In genomic region chr7:41245916-41246315, GRCh38 we compare ENCODE assay signal across 21 cellular contexts.
"Had no signal": no experiment of that assay in that cellular context is flagged by ENCODE, and none has a peak within 500 bp of the region (broad histone marks: within the 10 kb centered on the region; RNA-seq: fewer than 3 reads in every experiment).

No MANE protein-coding gene starts in this region.

- H3K4me1 ChIP-seq: left ventricle myocardium inferior, right atrium auricular region, spleen, transverse colon, upper lobe of left lung had no signal

- H2AFZ ChIP-seq: hepatocyte had no signal

- H3K36me3 ChIP-seq: left ventricle myocardium inferior, ovary, right atrium auricular region, spleen, transverse colon, upper lobe of left lung had no signal

- H3K4me3 Mint-ChIP-seq: memory B cell; naive thymus-derived CD4-positive, alpha-beta T cell; natural killer cell treated with Interleukin-12 subunit alpha and Interleukin-12 subunit beta and Interleukin-15 and Interleukin-18, amount 100 ng/mL, for 72 hours; stimulated activated effector memory CD8-positive, alpha-beta T cell treated with anti-CD3 and anti-CD28 coated beads, Interleukin-12 subunit alpha, Interleukin-12 subunit beta, amount 100 ng/mL, for 72 hours; stimulated activated naive CD8-positive, alpha-beta T cell treated with anti-CD3 and anti-CD28 coated beads, Interleukin-15, amount 100 ng/mL, for 72 hours had no signal

- H3K27me3 ChIP-seq: hepatocyte, ovary, right atrium auricular region, spleen, transverse colon, upper lobe of left lung had no signal

- H3K4me3 ChIP-seq: hepatocyte, left ventricle myocardium inferior, lung, mucosa of descending colon, ovary, right atrium auricular region, skin epidermis, spleen, transverse colon, upper lobe of left lung had no signal

- H3K9me3 ChIP-seq: left ventricle myocardium inferior, mucosa of descending colon, ovary, right atrium auricular region, transverse colon, upper lobe of left lung had no signal

- H3K27ac Mint-ChIP-seq: memory B cell; naive thymus-derived CD4-positive, alpha-beta T cell; natural killer cell treated with Interleukin-12 subunit alpha and Interleukin-12 subunit beta and Interleukin-15 and Interleukin-18, amount 100 ng/mL, for 72 hours; stimulated activated effector memory CD8-positive, alpha-beta T cell treated with anti-CD3 and anti-CD28 coated beads, Interleukin-12 subunit alpha, Interleukin-12 subunit beta, amount 100 ng/mL, for 72 hours; stimulated activated naive CD8-positive, alpha-beta T cell treated with anti-CD3 and anti-CD28 coated beads, Interleukin-15, amount 100 ng/mL, for 72 hours had no signal

- H3K79me2 ChIP-seq: hepatocyte had no signal

- ATAC-seq: mucosa of descending colon; naive thymus-derived CD4-positive, alpha-beta T cell; natural killer cell treated with Interleukin-12 subunit alpha and Interleukin-12 subunit beta and Interleukin-15 and Interleukin-18, amount 100 ng/mL, for 72 hours; sciatic nerve; stimulated activated effector memory CD8-positive, alpha-beta T cell treated with anti-CD3 and anti-CD28 coated beads, Interleukin-12 subunit alpha, Interleukin-12 subunit beta, amount 100 ng/mL, for 72 hours; stimulated activated naive CD8-positive, alpha-beta T cell treated with anti-CD3 and anti-CD28 coated beads, Interleukin-15, amount 100 ng/mL, for 72 hours had no signal

- H3K4me2 ChIP-seq: hepatocyte had no signal

- DNase-seq: islet precursor cell; left ventricle myocardium inferior; midbrain; mucosa of descending colon; naive thymus-derived CD4-positive, alpha-beta T cell; ovary; spleen; stimulated activated CD4-positive, alpha-beta T cell treated with anti-CD3 and anti-CD28 coated beads, Interleukin-4, amount 100 ng/mL, for 24 hours; stimulated activated naive CD4-positive, alpha-beta T cell; stimulated activated naive CD8-positive, alpha-beta T cell treated with anti-CD3 and anti-CD28 coated beads, Interleukin-15, amount 100 ng/mL, for 72 hours; substantia nigra; transverse colon; upper lobe of left lung had no signal

- H3K27me3 Mint-ChIP-seq: naive thymus-derived CD4-positive, alpha-beta T cell; natural killer cell treated with Interleukin-12 subunit alpha and Interleukin-12 subunit beta and Interleukin-15 and Interleukin-18, amount 100 ng/mL, for 72 hours; stimulated activated naive CD8-positive, alpha-beta T cell treated with anti-CD3 and anti-CD28 coated beads, Interleukin-15, amount 100 ng/mL, for 72 hours had no signal

- H3K9me3 Mint-ChIP-seq: memory B cell had no signal

- H3K36me3 Mint-ChIP-seq: memory B cell; naive thymus-derived CD4-positive, alpha-beta T cell; natural killer cell treated with Interleukin-12 subunit alpha and Interleukin-12 subunit beta and Interleukin-15 and Interleukin-18, amount 100 ng/mL, for 72 hours; stimulated activated effector memory CD8-positive, alpha-beta T cell treated with anti-CD3 and anti-CD28 coated beads, Interleukin-12 subunit alpha, Interleukin-12 subunit beta, amount 100 ng/mL, for 72 hours had no signal

- H3K4me1 Mint-ChIP-seq: memory B cell; naive thymus-derived CD4-positive, alpha-beta T cell; stimulated activated effector memory CD8-positive, alpha-beta T cell treated with anti-CD3 and anti-CD28 coated beads, Interleukin-12 subunit alpha, Interleukin-12 subunit beta, amount 100 ng/mL, for 72 hours; stimulated activated naive CD8-positive, alpha-beta T cell treated with anti-CD3 and anti-CD28 coated beads, Interleukin-15, amount 100 ng/mL, for 72 hours had no signal

- H3K27ac ChIP-seq: hepatocyte, left ventricle myocardium inferior, ovary, right atrium auricular region, skin epidermis, spleen, transverse colon, upper lobe of left lung had no signal
